Comparison of ENCODE assay signal across 7 cellular contexts in the genomic region with DNA sequence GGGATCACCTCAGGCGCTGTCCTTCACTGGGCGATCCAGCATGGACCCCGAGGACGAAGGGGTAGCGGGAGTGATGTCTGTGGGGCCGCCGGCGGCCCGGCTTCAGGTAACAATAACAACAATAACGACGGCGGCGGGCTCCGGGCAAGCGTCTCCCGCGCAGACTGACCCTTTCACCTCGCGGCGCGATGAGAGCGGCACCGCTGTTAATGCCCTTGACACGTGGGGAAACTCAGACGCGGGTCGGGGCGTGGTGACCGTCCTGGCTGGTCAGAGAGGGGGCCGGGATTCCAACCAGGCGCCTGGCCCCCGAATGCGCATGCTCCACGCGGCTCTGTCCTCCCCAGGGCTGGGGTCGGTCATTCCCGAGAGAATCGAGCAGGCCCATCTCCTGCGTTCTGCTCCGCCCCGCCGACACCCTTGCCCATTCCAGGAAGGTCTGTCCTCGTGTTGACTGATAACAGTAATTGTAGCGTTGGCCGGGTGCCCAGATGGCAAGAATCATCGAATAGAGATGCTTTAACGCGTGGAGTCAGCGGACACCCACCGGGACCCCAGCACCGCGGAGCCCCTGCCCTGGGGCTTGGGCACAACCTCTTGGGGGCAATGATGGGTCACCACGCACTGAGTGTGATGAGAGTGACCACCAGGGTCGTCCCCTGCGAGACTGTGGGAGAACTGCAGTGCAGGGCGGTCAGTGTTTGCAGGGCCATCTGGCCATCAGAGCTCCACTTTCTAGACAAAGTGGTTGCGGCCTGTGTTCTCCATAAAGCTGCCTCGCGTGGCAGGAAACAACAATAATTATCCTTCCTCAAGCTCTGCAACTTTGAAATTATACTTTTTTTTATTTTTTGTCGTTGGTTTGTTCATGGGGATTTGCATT.
DNase-seq lines count a peak whose midpoint lies in the region; ATAC-seq and TF ChIP-seq lines count a peak whose summit lies in the region.

No MANE protein-coding gene starts in this region.

- H3K4me3 ChIP-seq in muscle layer of duodenum (ENCODE audit: low read depth in 1 of 2, low read length in 2 of 2), result peak overlapping the region; percentile 65 to 93

- ATAC-seq in GM18505 (IDR thresholded peaks at IDR 0.05; ENCODE audit: unreplicated experiment) (peak; percentile 27), HG03064 (IDR thresholded peaks at IDR 0.05; ENCODE audit: low read depth, unreplicated experiment) (peak; percentile 16)

- peaks cover 0 to 27% of the 10 kb centered on the region in 2 donors for H3K36me3 ChIP-seq in muscle layer of duodenum (ENCODE audit: control insufficient read depth in 1 of 2, insufficient read depth in 2 of 2, low read length in 2 of 2)

- peaks cover 0 to 28% of the 10 kb centered on the region in 2 donors for H3K9me3 ChIP-seq in muscle layer of duodenum (ENCODE audit: control insufficient read depth in 1 of 2, low read length in 2 of 2)

- H3K27me3 ChIP-seq in muscle layer of duodenum (ENCODE audit: low read depth, low read length), result no peaks in the 10 kb centered on the region

- no peak for TF ChIP-seq POLR2A in GM18505 (IDR thresholded peaks at IDR 0.05; ENCODE audit: borderline replicate concordance, extremely low read depth, insufficient read depth, insufficient read length)

- H3K27ac ChIP-seq in muscle layer of duodenum (ENCODE audit: low read length), result peak overlapping the region; percentile 91

- peaks cover 9 to 16% of the 10 kb centered on the region in 2 donors for H3K4me1 ChIP-seq in muscle layer of duodenum (ENCODE audit: control insufficient read depth in 1 of 2, insufficient read depth in 2 of 2, low read length in 2 of 2)

- DNase-seq in NCI-H748 treated with DMSO at 0.1 percent for 48 hours (lab: John Stamatoyannopoulos, UW) (peak; percentile 57), fibroblast of gingiva (ENCODE audit: low read depth) (peak; percentile 35)
- DNase-seq in activated T-cell treated with anti-CD3 and anti-CD28 coated beads, Interleukin-2, amount 50 U/mL, for 48 hours, result peak; percentile 60 to 66
- peak; percentile 27 for DNase-seq in stimulated activated CD8-positive, alpha-beta memory T cell treated with anti-CD3 and anti-CD28 coated beads, Interleukin-7, amount 100 ng/mL, for 24 hours (ENCODE audit: low read depth)

Comparison
In these comparisons a context has a peak if more than half of its experiments do, and no peak if none do; other contexts are left out.
1. Peak in every context shown above with its lines: DNase-seq, ATAC-seq, H3K4me3 ChIP-seq and H3K27ac ChIP-seq.